8 cellular contexts compared by ENCODE assay signal in genomic region chr9:136110082-136111061, GRCh38.
DNase-seq lines count a peak whose midpoint lies in the region; TF ChIP-seq lines count a peak whose summit lies in the region.

No MANE protein-coding gene starts in this region.

- peak; percentile 65 for DNase-seq in stimulated activated CD8-positive, alpha-beta memory T cell treated with anti-CD3 and anti-CD28 coated beads, Interleukin-4, amount 100 ng/mL, for 48 hours
- DNase-seq in RKO (ENCODE audit: low spot score) (no peak), DMS 273 (lab: John Stamatoyannopoulos, UW; ENCODE audit: unreplicated experiment) (no peak), T1000 (lab: John Stamatoyannopoulos, UW) (no peak)

- H3K9me3 Mint-ChIP-seq in activated naive CD8-positive, alpha-beta T cell (ENCODE audit: low read depth), result no peaks in the 10 kb centered on the region

- H3K36me3 ChIP-seq in ES-I3 (ENCODE audit: insufficient read depth, low read length) (no peaks in the 10 kb centered on the region), KMS-11 (ENCODE audit: insufficient read depth) (no peaks in the 10 kb centered on the region), iPS-15b (ENCODE audit: control insufficient read depth, insufficient read depth, low read length) (no peaks in the 10 kb centered on the region)

- H3K4me2 ChIP-seq in KMS-11, result peak overlapping the region; percentile 71

- peak overlapping the region; percentile 80 for H3K4me3 Mint-ChIP-seq in activated naive CD8-positive, alpha-beta T cell

- peak overlapping the region; percentile 87 for H3K27ac Mint-ChIP-seq in activated naive CD8-positive, alpha-beta T cell

- H3K4me1 Mint-ChIP-seq in activated naive CD8-positive, alpha-beta T cell (ENCODE audit: low read depth), result peaks cover 69% of the 10 kb centered on the region

- H2AFZ ChIP-seq in KMS-11 (ENCODE audit: low read depth), result peak overlapping the region; percentile 57; the same call in 1 of the 2 replicates

- H4K20me1 ChIP-seq in KMS-11 (ENCODE audit: insufficient read depth), result no peaks in the 10 kb centered on the region

- H3K27me3 ChIP-seq in KMS-11 (ENCODE audit: insufficient read depth, low read depth), result peaks cover 25% of the 10 kb centered on the region
- H3K27me3 ChIP-seq in iPS-15b (ENCODE audit: control insufficient read depth, insufficient read depth, low read length), result no peaks in the 10 kb centered on the region

- H3K36me3 Mint-ChIP-seq in activated naive CD8-positive, alpha-beta T cell, result no peaks in the 10 kb centered on the region

- no peaks in the 10 kb centered on the region for H3K79me2 ChIP-seq in KMS-11 (ENCODE audit: insufficient read depth, low read depth)

- H3K4me1 ChIP-seq in ES-I3 (ENCODE audit: insufficient read depth, low read length), result peaks cover 26% of the 10 kb centered on the region; the same call in 1 of the 2 replicates
- H3K4me1 ChIP-seq in KMS-11 (ENCODE audit: low read depth, poor library complexity, severe bottlenecking), result peaks cover 9% of the 10 kb centered on the region
- peaks cover 6% of the 10 kb centered on the region for H3K4me1 ChIP-seq in iPS-15b (ENCODE audit: control insufficient read depth, insufficient read depth, low read length)

- peak overlapping the region; percentile 49 for H3K9ac ChIP-seq in ES-I3 (ENCODE audit: low read depth, low read length)
- H3K9ac ChIP-seq in KMS-11, result no peak overlapping the region
- peak overlapping the region; percentile 49 for H3K9ac ChIP-seq in iPS-15b (ENCODE audit: low read depth, low read length)

- no peak overlapping the region for H3K27ac ChIP-seq in KMS-11

- H3K27me3 Mint-ChIP-seq in activated naive CD8-positive, alpha-beta T cell, result no peaks in the 10 kb centered on the region

- no peak overlapping the region for H3K4me3 ChIP-seq in KMS-11 (IDR thresholded peaks at IDR 0.05; ENCODE audit: insufficient read depth, low read depth, low read length)
- H3K4me3 ChIP-seq in iPS-15b (ENCODE audit: low read depth, low read length), result peak overlapping the region; percentile 36

- TF ChIP-seq CTCF in KMS-11 (conservative IDR thresholded peaks at IDR 0.05; ENCODE audit: low read depth, low read length), result no peak

- H3K9me3 ChIP-seq in ES-I3 (ENCODE audit: control insufficient read depth, insufficient read depth, low read length), result no peaks in the 10 kb centered on the region
- H3K9me3 ChIP-seq in iPS-15b (ENCODE audit: control insufficient read depth, insufficient read depth, low read length), result no peaks in the 10 kb centered on the region
